In the genomic region with DNA sequence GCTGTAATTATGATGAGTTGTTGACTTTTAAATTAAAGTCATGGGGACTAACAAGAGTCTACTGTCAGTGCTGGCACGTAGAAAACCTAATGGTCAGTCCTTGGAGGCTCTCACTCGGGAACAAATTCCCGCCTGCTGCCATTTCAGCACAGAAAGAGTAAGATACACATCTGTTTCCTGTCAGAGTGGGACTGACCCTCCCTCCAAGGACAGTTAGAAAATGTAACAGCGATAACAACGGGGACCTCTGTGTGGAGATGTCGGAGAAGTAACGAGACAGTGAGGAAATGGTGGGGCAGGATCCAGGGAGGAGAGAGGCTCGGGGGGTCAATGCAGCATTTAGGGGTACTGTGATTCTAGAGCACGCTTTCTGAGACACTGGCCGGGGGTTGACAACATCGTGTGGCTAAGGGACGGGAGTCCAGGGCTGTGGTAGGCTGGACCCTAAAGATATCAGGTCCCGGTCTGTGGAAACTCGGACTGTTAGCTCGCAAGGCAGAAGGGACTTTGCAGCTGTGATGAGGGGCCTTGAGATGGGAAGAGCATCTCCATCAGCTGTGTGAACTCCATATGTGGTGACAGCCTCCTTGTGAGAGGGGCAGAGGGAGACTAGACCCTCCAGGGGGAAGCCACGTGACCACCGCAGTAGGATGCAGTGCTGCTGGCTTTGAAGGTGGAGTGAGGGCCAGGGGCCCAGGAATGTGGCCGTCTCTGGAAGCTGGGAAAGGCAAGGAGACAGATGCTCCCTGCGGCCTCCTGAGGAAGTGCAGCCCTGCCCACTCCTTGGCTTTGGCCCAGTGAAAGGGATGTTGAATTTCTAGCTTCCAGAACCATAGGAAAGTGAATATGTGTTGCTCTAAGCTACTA, we compare ENCODE assay signal across 8 cellular contexts. TPM values are rescaled to one million over a fixed set of nuclear protein-coding genes. Genes with fewer than 3 reads are reported as not detected.
A peak's percentile ranks its signal among the peaks of the same experiment; 100 is the strongest.
DNase-seq lines count a peak whose midpoint lies in the region; ATAC-seq and TF ChIP-seq lines count a peak whose summit lies in the region.
"Had no signal": no experiment of that assay in that cellular context is flagged by ENCODE, and none has a peak within 500 bp of the region (broad histone marks: within the 10 kb centered on the region; RNA-seq: fewer than 3 reads in every experiment).

No MANE protein-coding gene starts in this region.

- ATAC-seq in body of pancreas (no peak), T-cell (replicated peaks in 1 of 4) (no peak)

- 54 to 66% methylated on average over 17 to 18 of the region's 19 CpGs for WGBS in body of pancreas, 2 donors
- WGBS in thyroid gland, 2 donors = 56 to 58% methylated on average over 18 to 19 of the region's 19 CpGs

- no peaks in the 10 kb centered on the region for H3K9me3 ChIP-seq in body of pancreas
- no peaks in the 10 kb centered on the region for H3K9me3 ChIP-seq in thyroid gland

- H3K4me3 ChIP-seq in HFF-Myc (replicated peaks; ENCODE audit: low read depth, low read length) (no peak overlapping the region), body of pancreas (no peak overlapping the region), thyroid gland (replicated peaks in 1 of 3) (no peak overlapping the region)

- no peaks in the 10 kb centered on the region for H3K27me3 ChIP-seq in body of pancreas
- no peaks in the 10 kb centered on the region for H3K27me3 ChIP-seq in thyroid gland

- H3K9me3 Mint-ChIP-seq in T-cell = no peaks in the 10 kb centered on the region

- POLR2A ChIA-PET in T-cell (lab: Charles Lee) = no interaction called here

- H3K4me3 Mint-ChIP-seq in T-cell = no peak overlapping the region

- peak; percentile 62 for TF ChIP-seq CTCF in HFF-Myc (IDR thresholded peaks at IDR 0.05; ENCODE audit: low read depth, low read length, missing control alignments)
- TF ChIP-seq CTCF in body of pancreas (IDR thresholded peaks at IDR 0.05) = peak in 6 of 7 experiments; percentile 7 to 35 (median 24)
- peak; percentile 35 to 78 (median 54) for TF ChIP-seq CTCF in thyroid gland (IDR thresholded peaks at IDR 0.05)

- CTCF ChIA-PET in T-cell (lab: Charles Lee) = no interaction called here

- DNase-seq in HFF-Myc (ENCODE audit: extremely low read depth, low read depth) = no peak
- DNase-seq in body of pancreas = peak in 1 of 4 donors; percentile 31
- DNase-seq in iris pigment epithelial cell (ENCODE audit: low read depth) = peak; percentile 32
- peak; percentile 52 to 55 for DNase-seq in thyroid gland
- DNase-seq in putamen (ENCODE audit: low spot score) = no peak
- no peak for DNase-seq in T-cell
- DNase-seq in HT-29 (ENCODE audit: low spot score) = no peak
- DNase-seq: NCI-H2171 had no signal

- no peaks in the 10 kb centered on the region for H3K36me3 Mint-ChIP-seq in T-cell

- peaks cover 20 to 32% of the 10 kb centered on the region in 2 donors for H3K27me3 Mint-ChIP-seq in T-cell

- TF ChIP-seq POLR2A in body of pancreas (IDR thresholded peaks at IDR 0.05) (no peak), thyroid gland (IDR thresholded peaks at IDR 0.05) (no peak)

- H3K27ac Mint-ChIP-seq in T-cell = no peak overlapping the region

- intact Hi-C loops in body of pancreas (cut with DNase I) = no loop called here
- intact Hi-C loops in thyroid gland (cut with DNase I) = no loop called here

- no peaks in the 10 kb centered on the region for H3K36me3 ChIP-seq in body of pancreas (replicated peaks in 1 of 2; ENCODE audit: insufficient read depth in 1 of 2, low read depth in 2 of 2)
- H3K36me3 ChIP-seq in thyroid gland = no peaks in the 10 kb centered on the region

- no peak overlapping the region for H3K27ac ChIP-seq in body of pancreas
- H3K27ac ChIP-seq in thyroid gland = no peak overlapping the region

- H3K4me1 Mint-ChIP-seq in T-cell = no peaks in the 10 kb centered on the region

- H3K4me1 ChIP-seq in body of pancreas = peaks cover 22% of the 10 kb centered on the region
- H3K4me1 ChIP-seq in thyroid gland = peaks cover 3 to 4% of the 10 kb centered on the region in 2 donors

RNA-seq across cellular contexts. Expression of gene SORCS2, which starts 35.8 kb away (rescaled TPM):
- under 1 TPM; 0.26 to 0.33 TPM for total RNA-seq in body of pancreas
- total RNA-seq in thyroid gland = 10 to 100 TPM in 1 of 4 donors, 1 to 10 TPM in 3; 1.7 to 13.6 (median 3.6) TPM
- under 1 TPM in 1 of 5 donors, not detected in 4; 0.22 TPM for total RNA-seq in T-cell
- not detected in 2 replicates for total RNA-seq in HT-29 (2014; rRNA removed; shearing (Covaris generic))

Comparison
In these comparisons a context has a peak if more than half of its experiments do, and no peak if none do; other contexts are left out.
1. DNase-seq: peak in iris pigment epithelial cell (single experiment) and thyroid gland (2 of 2); none in HFF-Myc (single experiment), putamen (single experiment), T-cell (0 of 34) and HT-29 (single experiment).
2. Peak in every context shown above with its lines, with median percentiles within 50 percentile points of each other: CTCF ChIP-seq.